In the genomic region with DNA sequence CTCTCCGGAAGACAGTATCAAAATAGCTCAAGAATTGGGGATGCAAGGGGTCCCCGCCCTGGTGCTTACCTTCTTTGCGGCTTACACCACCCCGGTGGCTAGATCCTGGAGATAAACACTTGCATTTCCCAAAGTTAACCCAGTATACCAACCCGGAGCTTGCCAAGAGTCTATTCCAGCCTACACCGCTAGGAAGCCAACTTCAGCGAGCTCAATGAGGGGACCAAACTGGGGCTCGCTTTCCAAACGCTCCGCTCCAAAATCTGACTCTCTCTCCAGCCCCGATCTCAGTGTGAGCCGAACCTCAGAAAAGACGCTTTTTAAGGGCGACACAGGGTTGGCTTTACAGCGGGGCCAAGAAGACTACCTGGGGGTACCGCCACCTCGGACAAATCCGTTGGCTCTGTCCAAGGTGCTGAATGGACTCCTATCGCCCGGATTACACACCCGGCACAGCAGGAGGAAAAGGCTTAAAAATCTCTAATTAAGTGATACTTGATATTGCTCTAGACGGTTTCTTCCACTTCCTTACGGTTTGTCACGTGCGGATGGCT, we compare ENCODE assay signal across 1 cellular context.
TF ChIP-seq lines count a peak whose summit lies in the region.

No MANE protein-coding gene starts in this region.

TF ChIP-seq in WTC11, 78 proteins besides CTCF, POLR2A, EP300 and RAD21 (continued from another document and continues in another):
- TF ChIP-seq, protein P1, sequence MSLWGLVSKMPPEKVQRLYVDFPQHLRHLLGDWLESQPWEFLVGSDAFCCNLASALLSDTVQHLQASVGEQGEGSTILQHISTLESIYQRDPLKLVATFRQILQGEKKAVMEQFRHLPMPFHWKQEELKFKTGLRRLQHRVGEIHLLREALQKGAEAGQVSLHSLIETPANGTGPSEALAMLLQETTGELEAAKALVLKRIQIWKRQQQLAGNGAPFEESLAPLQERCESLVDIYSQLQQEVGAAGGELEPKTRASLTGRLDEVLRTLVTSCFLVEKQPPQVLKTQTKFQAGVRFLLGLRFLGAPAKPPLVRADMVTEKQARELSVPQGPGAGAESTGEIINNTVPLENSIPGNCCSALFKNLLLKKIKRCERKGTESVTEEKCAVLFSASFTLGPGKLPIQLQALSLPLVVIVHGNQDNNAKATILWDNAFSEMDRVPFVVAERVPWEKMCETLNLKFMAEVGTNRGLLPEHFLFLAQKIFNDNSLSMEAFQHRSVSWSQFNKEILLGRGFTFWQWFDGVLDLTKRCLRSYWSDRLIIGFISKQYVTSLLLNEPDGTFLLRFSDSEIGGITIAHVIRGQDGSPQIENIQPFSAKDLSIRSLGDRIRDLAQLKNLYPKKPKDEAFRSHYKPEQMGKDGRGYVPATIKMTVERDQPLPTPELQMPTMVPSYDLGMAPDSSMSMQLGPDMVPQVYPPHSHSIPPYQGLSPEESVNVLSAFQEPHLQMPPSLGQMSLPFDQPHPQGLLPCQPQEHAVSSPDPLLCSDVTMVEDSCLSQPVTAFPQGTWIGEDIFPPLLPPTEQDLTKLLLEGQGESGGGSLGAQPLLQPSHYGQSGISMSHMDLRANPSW (CRISPR knock-in tag; conservative IDR thresholded peaks at IDR 0.05; ENCODE audit: low read depth): no peak
- TF ChIP-seq, protein P2, sequence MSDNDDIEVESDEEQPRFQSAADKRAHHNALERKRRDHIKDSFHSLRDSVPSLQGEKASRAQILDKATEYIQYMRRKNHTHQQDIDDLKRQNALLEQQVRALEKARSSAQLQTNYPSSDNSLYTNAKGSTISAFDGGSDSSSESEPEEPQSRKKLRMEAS (CRISPR knock-in tag; IDR thresholded peaks at IDR 0.05): no peak; the same call in 1 of the 2 replicates
- TF ChIP-seq, protein P3, sequence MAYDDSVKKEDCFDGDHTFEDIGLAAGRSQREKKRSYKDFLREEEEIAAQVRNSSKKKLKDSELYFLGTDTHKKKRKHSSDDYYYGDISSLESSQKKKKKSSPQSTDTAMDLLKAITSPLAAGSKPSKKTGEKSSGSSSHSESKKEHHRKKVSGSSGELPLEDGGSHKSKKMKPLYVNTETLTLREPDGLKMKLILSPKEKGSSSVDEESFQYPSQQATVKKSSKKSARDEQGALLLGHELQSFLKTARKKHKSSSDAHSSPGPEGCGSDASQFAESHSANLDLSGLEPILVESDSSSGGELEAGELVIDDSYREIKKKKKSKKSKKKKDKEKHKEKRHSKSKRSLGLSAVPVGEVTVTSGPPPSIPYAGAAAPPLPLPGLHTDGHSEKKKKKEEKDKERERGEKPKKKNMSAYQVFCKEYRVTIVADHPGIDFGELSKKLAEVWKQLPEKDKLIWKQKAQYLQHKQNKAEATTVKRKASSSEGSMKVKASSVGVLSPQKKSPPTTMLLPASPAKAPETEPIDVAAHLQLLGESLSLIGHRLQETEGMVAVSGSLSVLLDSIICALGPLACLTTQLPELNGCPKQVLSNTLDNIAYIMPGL (CRISPR knock-in tag; IDR thresholded peaks at IDR 0.05): no peak
- TF ChIP-seq CREB1 (CRISPR knock-in tag; IDR thresholded peaks at IDR 0.05) (no peak), JUN (CRISPR knock-in tag; IDR thresholded peaks at IDR 0.05) (peak; percentile 68), CBFB (CRISPR knock-in tag; IDR thresholded peaks at IDR 0.05; ENCODE audit: low read depth) (no peak), NFYB (CRISPR knock-in tag; conservative IDR thresholded peaks at IDR 0.05; ENCODE audit: low read depth) (no peak), NR2C2 (CRISPR knock-in tag; IDR thresholded peaks at IDR 0.05) (no peak), MYBL2 (CRISPR knock-in tag; IDR thresholded peaks at IDR 0.05) (no peak), NFATC4 (CRISPR knock-in tag; IDR thresholded peaks at IDR 0.05) (no peak), KAT7 (CRISPR knock-in tag; IDR thresholded peaks at IDR 0.05; ENCODE audit: borderline replicate concordance) (no peak), FOXJ3 (CRISPR knock-in tag; IDR thresholded peaks at IDR 0.05; ENCODE audit: borderline replicate concordance) (no peak), NR3C1 (CRISPR knock-in tag; conservative IDR thresholded peaks at IDR 0.05; ENCODE audit: low read depth) (no peak), EMX1 (CRISPR knock-in tag; IDR thresholded peaks at IDR 0.05) (no peak), TEAD1 (CRISPR knock-in tag; IDR thresholded peaks at IDR 0.05) (peak; percentile 77), SMAD4 (CRISPR knock-in tag; IDR thresholded peaks at IDR 0.05) (0 out of 2 replicates have a peak, but pooled peaks have one; percentile 49), RELA (CRISPR knock-in tag; IDR thresholded peaks at IDR 0.05; ENCODE audit: borderline replicate concordance) (no peak), FOXP1 (CRISPR knock-in tag; IDR thresholded peaks at IDR 0.05; ENCODE audit: borderline replicate concordance) (no peak), ZNF423 (CRISPR knock-in tag; IDR thresholded peaks at IDR 0.05) (no peak), ATF1 (CRISPR knock-in tag; IDR thresholded peaks at IDR 0.05) (no peak), ZNF671 (CRISPR knock-in tag; IDR thresholded peaks at IDR 0.05) (no peak), NFE2L1 (CRISPR knock-in tag; IDR thresholded peaks at IDR 0.05) (no peak), HMGA2 (CRISPR knock-in tag; IDR thresholded peaks at IDR 0.05) (no peak), ZNF219 (CRISPR knock-in tag; IDR thresholded peaks at IDR 0.05; ENCODE audit: borderline replicate concordance) (peak; percentile 19; the same call in 1 of the 2 replicates), MXD4 (CRISPR knock-in tag; IDR thresholded peaks at IDR 0.05; ENCODE audit: borderline replicate concordance) (no peak)
- TF ChIP-seq, protein P4, sequence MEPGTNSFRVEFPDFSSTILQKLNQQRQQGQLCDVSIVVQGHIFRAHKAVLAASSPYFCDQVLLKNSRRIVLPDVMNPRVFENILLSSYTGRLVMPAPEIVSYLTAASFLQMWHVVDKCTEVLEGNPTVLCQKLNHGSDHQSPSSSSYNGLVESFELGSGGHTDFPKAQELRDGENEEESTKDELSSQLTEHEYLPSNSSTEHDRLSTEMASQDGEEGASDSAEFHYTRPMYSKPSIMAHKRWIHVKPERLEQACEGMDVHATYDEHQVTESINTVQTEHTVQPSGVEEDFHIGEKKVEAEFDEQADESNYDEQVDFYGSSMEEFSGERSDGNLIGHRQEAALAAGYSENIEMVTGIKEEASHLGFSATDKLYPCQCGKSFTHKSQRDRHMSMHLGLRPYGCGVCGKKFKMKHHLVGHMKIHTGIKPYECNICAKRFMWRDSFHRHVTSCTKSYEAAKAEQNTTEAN (CRISPR knock-in tag; IDR thresholded peaks at IDR 0.05): no peak
- TF ChIP-seq, protein P5, sequence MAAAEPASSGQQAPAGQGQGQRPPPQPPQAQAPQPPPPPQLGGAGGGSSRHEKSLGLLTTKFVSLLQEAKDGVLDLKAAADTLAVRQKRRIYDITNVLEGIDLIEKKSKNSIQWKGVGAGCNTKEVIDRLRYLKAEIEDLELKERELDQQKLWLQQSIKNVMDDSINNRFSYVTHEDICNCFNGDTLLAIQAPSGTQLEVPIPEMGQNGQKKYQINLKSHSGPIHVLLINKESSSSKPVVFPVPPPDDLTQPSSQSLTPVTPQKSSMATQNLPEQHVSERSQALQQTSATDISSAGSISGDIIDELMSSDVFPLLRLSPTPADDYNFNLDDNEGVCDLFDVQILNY (CRISPR knock-in tag; IDR thresholded peaks at IDR 0.05): no peak
- TF ChIP-seq, protein P6, sequence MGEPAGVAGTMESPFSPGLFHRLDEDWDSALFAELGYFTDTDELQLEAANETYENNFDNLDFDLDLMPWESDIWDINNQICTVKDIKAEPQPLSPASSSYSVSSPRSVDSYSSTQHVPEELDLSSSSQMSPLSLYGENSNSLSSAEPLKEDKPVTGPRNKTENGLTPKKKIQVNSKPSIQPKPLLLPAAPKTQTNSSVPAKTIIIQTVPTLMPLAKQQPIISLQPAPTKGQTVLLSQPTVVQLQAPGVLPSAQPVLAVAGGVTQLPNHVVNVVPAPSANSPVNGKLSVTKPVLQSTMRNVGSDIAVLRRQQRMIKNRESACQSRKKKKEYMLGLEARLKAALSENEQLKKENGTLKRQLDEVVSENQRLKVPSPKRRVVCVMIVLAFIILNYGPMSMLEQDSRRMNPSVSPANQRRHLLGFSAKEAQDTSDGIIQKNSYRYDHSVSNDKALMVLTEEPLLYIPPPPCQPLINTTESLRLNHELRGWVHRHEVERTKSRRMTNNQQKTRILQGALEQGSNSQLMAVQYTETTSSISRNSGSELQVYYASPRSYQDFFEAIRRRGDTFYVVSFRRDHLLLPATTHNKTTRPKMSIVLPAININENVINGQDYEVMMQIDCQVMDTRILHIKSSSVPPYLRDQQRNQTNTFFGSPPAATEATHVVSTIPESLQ (CRISPR knock-in tag; IDR thresholded peaks at IDR 0.05): no peak
- TF ChIP-seq, protein P7, sequence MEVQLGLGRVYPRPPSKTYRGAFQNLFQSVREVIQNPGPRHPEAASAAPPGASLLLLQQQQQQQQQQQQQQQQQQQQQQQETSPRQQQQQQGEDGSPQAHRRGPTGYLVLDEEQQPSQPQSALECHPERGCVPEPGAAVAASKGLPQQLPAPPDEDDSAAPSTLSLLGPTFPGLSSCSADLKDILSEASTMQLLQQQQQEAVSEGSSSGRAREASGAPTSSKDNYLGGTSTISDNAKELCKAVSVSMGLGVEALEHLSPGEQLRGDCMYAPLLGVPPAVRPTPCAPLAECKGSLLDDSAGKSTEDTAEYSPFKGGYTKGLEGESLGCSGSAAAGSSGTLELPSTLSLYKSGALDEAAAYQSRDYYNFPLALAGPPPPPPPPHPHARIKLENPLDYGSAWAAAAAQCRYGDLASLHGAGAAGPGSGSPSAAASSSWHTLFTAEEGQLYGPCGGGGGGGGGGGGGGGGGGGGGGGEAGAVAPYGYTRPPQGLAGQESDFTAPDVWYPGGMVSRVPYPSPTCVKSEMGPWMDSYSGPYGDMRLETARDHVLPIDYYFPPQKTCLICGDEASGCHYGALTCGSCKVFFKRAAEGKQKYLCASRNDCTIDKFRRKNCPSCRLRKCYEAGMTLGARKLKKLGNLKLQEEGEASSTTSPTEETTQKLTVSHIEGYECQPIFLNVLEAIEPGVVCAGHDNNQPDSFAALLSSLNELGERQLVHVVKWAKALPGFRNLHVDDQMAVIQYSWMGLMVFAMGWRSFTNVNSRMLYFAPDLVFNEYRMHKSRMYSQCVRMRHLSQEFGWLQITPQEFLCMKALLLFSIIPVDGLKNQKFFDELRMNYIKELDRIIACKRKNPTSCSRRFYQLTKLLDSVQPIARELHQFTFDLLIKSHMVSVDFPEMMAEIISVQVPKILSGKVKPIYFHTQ (CRISPR knock-in tag; IDR thresholded peaks at IDR 0.05): 0 out of 2 replicates have a peak, but pooled peaks have one; percentile 31
- TF ChIP-seq, protein P8, sequence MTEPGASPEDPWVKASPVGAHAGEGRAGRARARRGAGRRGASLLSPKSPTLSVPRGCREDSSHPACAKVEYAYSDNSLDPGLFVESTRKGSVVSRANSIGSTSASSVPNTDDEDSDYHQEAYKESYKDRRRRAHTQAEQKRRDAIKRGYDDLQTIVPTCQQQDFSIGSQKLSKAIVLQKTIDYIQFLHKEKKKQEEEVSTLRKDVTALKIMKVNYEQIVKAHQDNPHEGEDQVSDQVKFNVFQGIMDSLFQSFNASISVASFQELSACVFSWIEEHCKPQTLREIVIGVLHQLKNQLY (CRISPR knock-in tag; IDR thresholded peaks at IDR 0.05): no peak
- TF ChIP-seq, protein P9, sequence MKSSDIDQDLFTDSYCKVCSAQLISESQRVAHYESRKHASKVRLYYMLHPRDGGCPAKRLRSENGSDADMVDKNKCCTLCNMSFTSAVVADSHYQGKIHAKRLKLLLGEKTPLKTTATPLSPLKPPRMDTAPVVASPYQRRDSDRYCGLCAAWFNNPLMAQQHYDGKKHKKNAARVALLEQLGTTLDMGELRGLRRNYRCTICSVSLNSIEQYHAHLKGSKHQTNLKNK (CRISPR knock-in tag; IDR thresholded peaks at IDR 0.05): no peak
- TF ChIP-seq, protein P10, sequence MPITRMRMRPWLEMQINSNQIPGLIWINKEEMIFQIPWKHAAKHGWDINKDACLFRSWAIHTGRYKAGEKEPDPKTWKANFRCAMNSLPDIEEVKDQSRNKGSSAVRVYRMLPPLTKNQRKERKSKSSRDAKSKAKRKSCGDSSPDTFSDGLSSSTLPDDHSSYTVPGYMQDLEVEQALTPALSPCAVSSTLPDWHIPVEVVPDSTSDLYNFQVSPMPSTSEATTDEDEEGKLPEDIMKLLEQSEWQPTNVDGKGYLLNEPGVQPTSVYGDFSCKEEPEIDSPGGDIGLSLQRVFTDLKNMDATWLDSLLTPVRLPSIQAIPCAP (CRISPR knock-in tag; IDR thresholded peaks at IDR 0.05): no peak
- TF ChIP-seq, protein P11, sequence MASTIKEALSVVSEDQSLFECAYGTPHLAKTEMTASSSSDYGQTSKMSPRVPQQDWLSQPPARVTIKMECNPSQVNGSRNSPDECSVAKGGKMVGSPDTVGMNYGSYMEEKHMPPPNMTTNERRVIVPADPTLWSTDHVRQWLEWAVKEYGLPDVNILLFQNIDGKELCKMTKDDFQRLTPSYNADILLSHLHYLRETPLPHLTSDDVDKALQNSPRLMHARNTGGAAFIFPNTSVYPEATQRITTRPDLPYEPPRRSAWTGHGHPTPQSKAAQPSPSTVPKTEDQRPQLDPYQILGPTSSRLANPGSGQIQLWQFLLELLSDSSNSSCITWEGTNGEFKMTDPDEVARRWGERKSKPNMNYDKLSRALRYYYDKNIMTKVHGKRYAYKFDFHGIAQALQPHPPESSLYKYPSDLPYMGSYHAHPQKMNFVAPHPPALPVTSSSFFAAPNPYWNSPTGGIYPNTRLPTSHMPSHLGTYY (CRISPR knock-in tag; IDR thresholded peaks at IDR 0.05): no peak
- TF ChIP-seq, protein P12, sequence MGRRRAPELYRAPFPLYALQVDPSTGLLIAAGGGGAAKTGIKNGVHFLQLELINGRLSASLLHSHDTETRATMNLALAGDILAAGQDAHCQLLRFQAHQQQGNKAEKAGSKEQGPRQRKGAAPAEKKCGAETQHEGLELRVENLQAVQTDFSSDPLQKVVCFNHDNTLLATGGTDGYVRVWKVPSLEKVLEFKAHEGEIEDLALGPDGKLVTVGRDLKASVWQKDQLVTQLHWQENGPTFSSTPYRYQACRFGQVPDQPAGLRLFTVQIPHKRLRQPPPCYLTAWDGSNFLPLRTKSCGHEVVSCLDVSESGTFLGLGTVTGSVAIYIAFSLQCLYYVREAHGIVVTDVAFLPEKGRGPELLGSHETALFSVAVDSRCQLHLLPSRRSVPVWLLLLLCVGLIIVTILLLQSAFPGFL (CRISPR knock-in tag; IDR thresholded peaks at IDR 0.05; ENCODE audit: borderline replicate concordance): no peak
- TF ChIP-seq, protein P13, sequence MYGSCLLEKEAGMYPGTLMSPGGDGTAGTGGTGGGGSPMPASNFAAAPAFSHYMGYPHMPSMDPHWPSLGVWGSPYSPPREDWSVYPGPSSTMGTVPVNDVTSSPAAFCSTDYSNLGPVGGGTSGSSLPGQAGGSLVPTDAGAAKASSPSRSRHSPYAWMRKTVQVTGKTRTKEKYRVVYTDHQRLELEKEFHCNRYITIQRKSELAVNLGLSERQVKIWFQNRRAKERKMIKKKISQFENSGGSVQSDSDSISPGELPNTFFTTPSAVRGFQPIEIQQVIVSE (CRISPR knock-in tag; IDR thresholded peaks at IDR 0.05; ENCODE audit: borderline replicate concordance): no peak
- TF ChIP-seq, protein P14, sequence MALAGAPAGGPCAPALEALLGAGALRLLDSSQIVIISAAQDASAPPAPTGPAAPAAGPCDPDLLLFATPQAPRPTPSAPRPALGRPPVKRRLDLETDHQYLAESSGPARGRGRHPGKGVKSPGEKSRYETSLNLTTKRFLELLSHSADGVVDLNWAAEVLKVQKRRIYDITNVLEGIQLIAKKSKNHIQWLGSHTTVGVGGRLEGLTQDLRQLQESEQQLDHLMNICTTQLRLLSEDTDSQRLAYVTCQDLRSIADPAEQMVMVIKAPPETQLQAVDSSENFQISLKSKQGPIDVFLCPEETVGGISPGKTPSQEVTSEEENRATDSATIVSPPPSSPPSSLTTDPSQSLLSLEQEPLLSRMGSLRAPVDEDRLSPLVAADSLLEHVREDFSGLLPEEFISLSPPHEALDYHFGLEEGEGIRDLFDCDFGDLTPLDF (CRISPR knock-in tag; IDR thresholded peaks at IDR 0.05): no peak
